2 cellular contexts compared by ENCODE assay signal in the genomic region with DNA sequence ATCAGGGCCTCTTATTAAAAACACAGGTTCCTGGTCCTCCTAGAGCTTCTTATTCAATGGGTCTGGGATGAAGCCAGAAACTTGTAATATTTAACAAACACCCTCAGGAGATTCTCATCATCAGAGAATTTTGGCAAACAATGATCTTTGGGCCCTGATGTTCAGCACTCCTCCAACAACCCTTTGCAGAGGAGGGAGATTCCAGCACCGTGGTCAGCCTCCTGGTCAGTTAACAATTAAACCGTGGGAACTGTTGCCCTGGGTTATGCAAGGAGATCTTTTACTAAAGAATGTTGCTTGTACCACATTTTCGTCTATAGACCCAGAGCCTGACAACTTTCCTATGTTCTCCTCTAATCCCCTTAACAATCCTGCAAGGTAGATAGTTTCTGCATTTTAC.
TF ChIP-seq lines count a peak whose summit lies in the region.

No MANE protein-coding gene starts in this region.

TF ChIP-seq in SK-N-SH, 30 proteins besides CTCF, POLR2A, EP300 and RAD21 (continued from another document):
- TF ChIP-seq, protein P1, sequence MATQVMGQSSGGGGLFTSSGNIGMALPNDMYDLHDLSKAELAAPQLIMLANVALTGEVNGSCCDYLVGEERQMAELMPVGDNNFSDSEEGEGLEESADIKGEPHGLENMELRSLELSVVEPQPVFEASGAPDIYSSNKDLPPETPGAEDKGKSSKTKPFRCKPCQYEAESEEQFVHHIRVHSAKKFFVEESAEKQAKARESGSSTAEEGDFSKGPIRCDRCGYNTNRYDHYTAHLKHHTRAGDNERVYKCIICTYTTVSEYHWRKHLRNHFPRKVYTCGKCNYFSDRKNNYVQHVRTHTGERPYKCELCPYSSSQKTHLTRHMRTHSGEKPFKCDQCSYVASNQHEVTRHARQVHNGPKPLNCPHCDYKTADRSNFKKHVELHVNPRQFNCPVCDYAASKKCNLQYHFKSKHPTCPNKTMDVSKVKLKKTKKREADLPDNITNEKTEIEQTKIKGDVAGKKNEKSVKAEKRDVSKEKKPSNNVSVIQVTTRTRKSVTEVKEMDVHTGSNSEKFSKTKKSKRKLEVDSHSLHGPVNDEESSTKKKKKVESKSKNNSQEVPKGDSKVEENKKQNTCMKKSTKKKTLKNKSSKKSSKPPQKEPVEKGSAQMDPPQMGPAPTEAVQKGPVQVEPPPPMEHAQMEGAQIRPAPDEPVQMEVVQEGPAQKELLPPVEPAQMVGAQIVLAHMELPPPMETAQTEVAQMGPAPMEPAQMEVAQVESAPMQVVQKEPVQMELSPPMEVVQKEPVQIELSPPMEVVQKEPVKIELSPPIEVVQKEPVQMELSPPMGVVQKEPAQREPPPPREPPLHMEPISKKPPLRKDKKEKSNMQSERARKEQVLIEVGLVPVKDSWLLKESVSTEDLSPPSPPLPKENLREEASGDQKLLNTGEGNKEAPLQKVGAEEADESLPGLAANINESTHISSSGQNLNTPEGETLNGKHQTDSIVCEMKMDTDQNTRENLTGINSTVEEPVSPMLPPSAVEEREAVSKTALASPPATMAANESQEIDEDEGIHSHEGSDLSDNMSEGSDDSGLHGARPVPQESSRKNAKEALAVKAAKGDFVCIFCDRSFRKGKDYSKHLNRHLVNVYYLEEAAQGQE (IDR thresholded peaks at IDR 0.05; ENCODE audit: low read depth, low read length): peak; percentile 76; the same call in 1 of the 2 replicates
- TF ChIP-seq RXRA (IDR thresholded peaks at IDR 0.05; ENCODE audit: borderline replicate concordance, low read depth) (no peak), JUND (IDR thresholded peaks at IDR 0.05) (no peak)

TF ChIP-seq in SK-N-SH treated with all-trans-retinoic acid at 6 μM for 48 hours, 23 proteins besides CTCF, POLR2A, EP300 and RAD21 (continued from another document):
- TF ChIP-seq, protein P2, sequence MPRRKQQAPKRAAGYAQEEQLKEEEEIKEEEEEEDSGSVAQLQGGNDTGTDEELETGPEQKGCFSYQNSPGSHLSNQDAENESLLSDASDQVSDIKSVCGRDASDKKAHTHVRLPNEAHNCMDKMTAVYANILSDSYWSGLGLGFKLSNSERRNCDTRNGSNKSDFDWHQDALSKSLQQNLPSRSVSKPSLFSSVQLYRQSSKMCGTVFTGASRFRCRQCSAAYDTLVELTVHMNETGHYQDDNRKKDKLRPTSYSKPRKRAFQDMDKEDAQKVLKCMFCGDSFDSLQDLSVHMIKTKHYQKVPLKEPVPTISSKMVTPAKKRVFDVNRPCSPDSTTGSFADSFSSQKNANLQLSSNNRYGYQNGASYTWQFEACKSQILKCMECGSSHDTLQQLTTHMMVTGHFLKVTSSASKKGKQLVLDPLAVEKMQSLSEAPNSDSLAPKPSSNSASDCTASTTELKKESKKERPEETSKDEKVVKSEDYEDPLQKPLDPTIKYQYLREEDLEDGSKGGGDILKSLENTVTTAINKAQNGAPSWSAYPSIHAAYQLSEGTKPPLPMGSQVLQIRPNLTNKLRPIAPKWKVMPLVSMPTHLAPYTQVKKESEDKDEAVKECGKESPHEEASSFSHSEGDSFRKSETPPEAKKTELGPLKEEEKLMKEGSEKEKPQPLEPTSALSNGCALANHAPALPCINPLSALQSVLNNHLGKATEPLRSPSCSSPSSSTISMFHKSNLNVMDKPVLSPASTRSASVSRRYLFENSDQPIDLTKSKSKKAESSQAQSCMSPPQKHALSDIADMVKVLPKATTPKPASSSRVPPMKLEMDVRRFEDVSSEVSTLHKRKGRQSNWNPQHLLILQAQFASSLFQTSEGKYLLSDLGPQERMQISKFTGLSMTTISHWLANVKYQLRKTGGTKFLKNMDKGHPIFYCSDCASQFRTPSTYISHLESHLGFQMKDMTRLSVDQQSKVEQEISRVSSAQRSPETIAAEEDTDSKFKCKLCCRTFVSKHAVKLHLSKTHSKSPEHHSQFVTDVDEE (CRISPR knock-in tag; IDR thresholded peaks at IDR 0.05): no peak
- TF ChIP-seq ESRRG (CRISPR knock-in tag; IDR thresholded peaks at IDR 0.05) (no peak), ZC3H10 (CRISPR knock-in tag; IDR thresholded peaks at IDR 0.05) (no peak), TOX (CRISPR knock-in tag; IDR thresholded peaks at IDR 0.05; ENCODE audit: borderline replicate concordance) (no peak), ARNTL (CRISPR knock-in tag; IDR thresholded peaks at IDR 0.05; ENCODE audit: borderline replicate concordance, low read depth) (no peak), PPARA (CRISPR knock-in tag; IDR thresholded peaks at IDR 0.05; ENCODE audit: borderline replicate concordance) (no peak), TCF4 (CRISPR knock-in tag; IDR thresholded peaks at IDR 0.05; ENCODE audit: borderline replicate concordance) (no peak)
- TF ChIP-seq, protein P3, sequence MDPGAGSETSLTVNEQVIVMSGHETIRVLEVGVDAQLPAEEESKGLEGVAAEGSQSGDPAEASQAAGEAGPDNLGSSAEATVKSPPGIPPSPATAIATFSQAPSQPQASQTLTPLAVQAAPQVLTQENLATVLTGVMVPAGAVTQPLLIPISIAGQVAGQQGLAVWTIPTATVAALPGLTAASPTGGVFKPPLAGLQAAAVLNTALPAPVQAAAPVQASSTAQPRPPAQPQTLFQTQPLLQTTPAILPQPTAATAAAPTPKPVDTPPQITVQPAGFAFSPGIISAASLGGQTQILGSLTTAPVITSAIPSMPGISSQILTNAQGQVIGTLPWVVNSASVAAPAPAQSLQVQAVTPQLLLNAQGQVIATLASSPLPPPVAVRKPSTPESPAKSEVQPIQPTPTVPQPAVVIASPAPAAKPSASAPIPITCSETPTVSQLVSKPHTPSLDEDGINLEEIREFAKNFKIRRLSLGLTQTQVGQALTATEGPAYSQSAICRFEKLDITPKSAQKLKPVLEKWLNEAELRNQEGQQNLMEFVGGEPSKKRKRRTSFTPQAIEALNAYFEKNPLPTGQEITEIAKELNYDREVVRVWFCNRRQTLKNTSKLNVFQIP (CRISPR knock-in tag; IDR thresholded peaks at IDR 0.05; ENCODE audit: borderline replicate concordance, low read depth): no peak
